ENCODE assay signal across 17 cellular contexts in the genomic region with DNA sequence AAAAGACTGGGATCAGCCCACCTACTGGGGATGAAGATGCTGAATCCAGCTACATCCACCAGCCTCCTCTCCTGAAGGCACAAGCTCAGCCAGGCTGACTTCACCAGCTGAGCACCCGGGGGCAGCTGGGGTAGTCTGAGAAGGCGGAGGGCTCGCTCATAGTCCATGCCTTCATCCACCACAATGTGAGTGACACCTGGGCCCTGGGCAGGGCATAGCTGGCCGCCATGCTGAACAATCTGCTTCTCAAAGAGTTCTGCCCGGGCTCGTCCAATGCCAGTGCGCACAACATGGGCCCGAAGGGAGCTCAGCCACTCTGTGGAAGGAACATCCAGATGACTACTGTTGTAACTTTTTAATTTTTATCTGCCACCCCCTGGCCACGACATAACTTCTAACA. TPM values are rescaled to one million over a fixed set of nuclear protein-coding genes. Genes with fewer than 3 reads are reported as not detected.
DNase-seq lines count a peak whose midpoint lies in the region; ATAC-seq and TF ChIP-seq lines count a peak whose summit lies in the region.
"Had no signal": no experiment of that assay in that cellular context is flagged by ENCODE, and none has a peak within 500 bp of the region (broad histone marks: within the 10 kb centered on the region; RNA-seq: fewer than 3 reads in every experiment).

No MANE protein-coding gene starts in this region.

- H3K9me3 ChIP-seq in Loucy (ENCODE audit: insufficient read depth, low read depth, low read length) (no peaks in the 10 kb centered on the region), endodermal cell (ENCODE audit: control insufficient read depth, low read length) (no peaks in the 10 kb centered on the region), neural progenitor cell (ENCODE audit: low read depth) (no peaks in the 10 kb centered on the region)
- H3K9me3 ChIP-seq: A549, HAP-1 had no signal

- H3F3A ChIP-seq in Loucy (ENCODE audit: low read depth): no peaks in the 10 kb centered on the region
- H3F3A ChIP-seq in neural progenitor cell (ENCODE audit: low read depth): peaks cover 17% of the 10 kb centered on the region

- WGBS in endodermal cell (ENCODE audit: insufficient coverage in 1 of 2, insufficient read length in 1 of 2), 2 experiments: 96 to 98% methylated on average over 9 of the region's 9 CpGs

- H3K79me2 ChIP-seq in Loucy (ENCODE audit: insufficient read depth, low read length) (peaks cover 13% of the 10 kb centered on the region), neural progenitor cell (ENCODE audit: low read depth) (peaks cover 21% of the 10 kb centered on the region)

- no peaks in the 10 kb centered on the region for H3K36me3 Mint-ChIP-seq in activated naive CD4-positive, alpha-beta T cell treated with anti-CD3 and anti-CD28 coated beads for 36 hours (ENCODE audit: low read depth)
- no peaks in the 10 kb centered on the region for H3K36me3 Mint-ChIP-seq in activated naive CD4-positive, alpha-beta T cell treated with anti-CD3 and anti-CD28 coated beads, Interleukin-2, amount 50 U/mL, for 72 hours
- H3K36me3 Mint-ChIP-seq in endodermal cell (ENCODE audit: low read depth) (peaks cover 39% of the 10 kb centered on the region), neural progenitor cell (peaks cover 13% of the 10 kb centered on the region)

- H3K27ac ChIP-seq in endodermal cell (ENCODE audit: low read depth, low read length) (no peak overlapping the region), neural progenitor cell (no peak overlapping the region)
- H3K27ac ChIP-seq: A549, KMS-11 had no signal

- H3K4me1 Mint-ChIP-seq in activated naive CD4-positive, alpha-beta T cell treated with anti-CD3 and anti-CD28 coated beads for 36 hours (ENCODE audit: low read depth): peaks cover 21% of the 10 kb centered on the region
- H3K4me1 Mint-ChIP-seq in endodermal cell: peaks cover 21% of the 10 kb centered on the region
- peaks cover 28% of the 10 kb centered on the region for H3K4me1 Mint-ChIP-seq in neural progenitor cell

- TF ChIP-seq CTCF in Loucy (conservative IDR thresholded peaks at IDR 0.05; ENCODE audit: low read length) (no peak), endodermal cell (conservative IDR thresholded peaks at IDR 0.05) (no peak), neural progenitor cell (IDR thresholded peaks at IDR 0.05) (no peak)

- CTCF ChIA-PET in activated naive CD4-positive, alpha-beta T cell treated with anti-CD3 and anti-CD28 coated beads for 36 hours (lab: Charles Lee): interaction anchor here (1.0 to 1.3 kb wide), 3 partner anchors 17 to 444 kb away, joined by 3 to 4 read pairs (median 3); no protein-coding TSS in a partner anchor

- no peaks in the 10 kb centered on the region for H3K9me2 ChIP-seq in Loucy (replicated peaks; ENCODE audit: low read depth, low read length)

- no peaks in the 10 kb centered on the region for H3K27me3 Mint-ChIP-seq in activated naive CD4-positive, alpha-beta T cell treated with anti-CD3 and anti-CD28 coated beads for 36 hours (ENCODE audit: low read depth)
- H3K27me3 Mint-ChIP-seq in endodermal cell (ENCODE audit: insufficient read depth): no peaks in the 10 kb centered on the region
- H3K27me3 Mint-ChIP-seq in neural progenitor cell (ENCODE audit: insufficient read depth, low read depth): no peaks in the 10 kb centered on the region

- H3K27me3 ChIP-seq in Loucy (ENCODE audit: insufficient read depth, low read length, poor library complexity, severe bottlenecking) (no peaks in the 10 kb centered on the region), endodermal cell (ENCODE audit: control insufficient read depth, insufficient read depth, low read length, poor library complexity, severe bottlenecking) (no peaks in the 10 kb centered on the region), neural progenitor cell (no peaks in the 10 kb centered on the region)

- peak overlapping the region; percentile 31 for H3K27ac Mint-ChIP-seq in activated naive CD4-positive, alpha-beta T cell treated with anti-CD3 and anti-CD28 coated beads for 36 hours
- H3K27ac Mint-ChIP-seq in activated naive CD4-positive, alpha-beta T cell treated with anti-CD3 and anti-CD28 coated beads, Interleukin-2, amount 50 U/mL, for 72 hours: peak overlapping the region in 1 of 2 donors; percentile 90
- no peak overlapping the region for H3K27ac Mint-ChIP-seq in endodermal cell
- H3K27ac Mint-ChIP-seq in neural progenitor cell: no peak overlapping the region

- peak overlapping the region; percentile 27 for H3K4me3 Mint-ChIP-seq in activated naive CD4-positive, alpha-beta T cell treated with anti-CD3 and anti-CD28 coated beads for 36 hours
- H3K4me3 Mint-ChIP-seq in endodermal cell (peak overlapping the region; percentile 92), neural progenitor cell (peak overlapping the region; percentile 95)
- H3K4me3 Mint-ChIP-seq: CD14-positive monocyte had no signal

- H4K20me1 ChIP-seq in Loucy (ENCODE audit: insufficient read depth, low read length, poor library complexity, severe bottlenecking) (no peaks in the 10 kb centered on the region), neural progenitor cell (ENCODE audit: low read depth) (peaks cover 21% of the 10 kb centered on the region)

- no peak for DNase-seq in activated naive CD4-positive, alpha-beta T cell treated with anti-CD3 and anti-CD28 coated beads for 36 hours
- DNase-seq in activated naive CD4-positive, alpha-beta T cell treated with anti-CD3 and anti-CD28 coated beads, Interleukin-2, amount 50 U/mL, for 72 hours (ENCODE audit: low spot score in 2 of 2): no peak
- DNase-seq in endodermal cell (no peak), neural progenitor cell (ENCODE audit: low spot score) (no peak), NCI-H2081 treated with DMSO at 0.1 percent for 48 hours (lab: John Stamatoyannopoulos, UW) (no peak), superior temporal gyrus (ENCODE audit: extremely low spot score) (no peak), SK-N-DZ (ENCODE audit: low spot score) (no peak)
- DNase-seq: NCI-H1105 treated with DMSO at 0.1 percent for 48 hours, NCI-H1930, NCI-H524 had no signal

- ATAC-seq in activated naive CD4-positive, alpha-beta T cell treated with anti-CD3 and anti-CD28 coated beads, Interleukin-2, amount 50 U/mL, for 72 hours: no peak
- ATAC-seq: A549, GM12878, HepG2 had no signal

- H3K9ac ChIP-seq in Loucy (ENCODE audit: low read depth, low read length, poor library complexity, severe bottlenecking) (no peak overlapping the region), endodermal cell (ENCODE audit: extremely low read depth, low read length, poor library complexity, severe bottlenecking) (no peak overlapping the region), neural progenitor cell (no peak overlapping the region)
- H3K9ac ChIP-seq: KMS-11 had no signal

- no peaks in the 10 kb centered on the region for H3K9me3 Mint-ChIP-seq in activated naive CD4-positive, alpha-beta T cell treated with anti-CD3 and anti-CD28 coated beads for 36 hours
- H3K9me3 Mint-ChIP-seq in activated naive CD4-positive, alpha-beta T cell treated with anti-CD3 and anti-CD28 coated beads, Interleukin-2, amount 50 U/mL, for 72 hours: no peaks in the 10 kb centered on the region
- no peaks in the 10 kb centered on the region for H3K9me3 Mint-ChIP-seq in endodermal cell
- no peaks in the 10 kb centered on the region for H3K9me3 Mint-ChIP-seq in neural progenitor cell
- H3K9me3 Mint-ChIP-seq: CD14-positive monocyte had no signal

- no peak overlapping the region for H2AFZ ChIP-seq in Loucy (ENCODE audit: low read length)
- H2AFZ ChIP-seq in neural progenitor cell (replicated peaks): no peak overlapping the region

- H3K4me3 ChIP-seq in Loucy (ENCODE audit: low read length, poor library complexity, severe bottlenecking): no peak overlapping the region
- peak overlapping the region; percentile 90 for H3K4me3 ChIP-seq in endodermal cell (ENCODE audit: low read length)
- no peak overlapping the region for H3K4me3 ChIP-seq in neural progenitor cell
- H3K4me3 ChIP-seq: A549, GM12878, HAP-1 had no signal

- intact Hi-C loops in activated naive CD4-positive, alpha-beta T cell treated with anti-CD3 and anti-CD28 coated beads for 36 hours (cut with micrococcal nuclease): no loop called here

- peak overlapping the region; percentile 99 for H3K4me2 ChIP-seq in Loucy (ENCODE audit: low read depth, low read length, poor library complexity, severe bottlenecking)
- H3K4me2 ChIP-seq in neural progenitor cell: no peak overlapping the region
- H3K4me2 ChIP-seq: KMS-11 had no signal

- H3K4me1 ChIP-seq in Loucy (ENCODE audit: insufficient read depth, low read length, poor library complexity, severe bottlenecking): peaks cover 18% of the 10 kb centered on the region
- no peaks in the 10 kb centered on the region for H3K4me1 ChIP-seq in endodermal cell (ENCODE audit: control insufficient read depth, insufficient read depth, low read length)
- peaks cover 27% of the 10 kb centered on the region for H3K4me1 ChIP-seq in neural progenitor cell
- H3K4me1 ChIP-seq: HAP-1 had no signal

- H3K36me3 ChIP-seq in Loucy (ENCODE audit: insufficient read depth, low read length) (no peaks in the 10 kb centered on the region), endodermal cell (ENCODE audit: control insufficient read depth, insufficient read depth, low read length) (peaks cover 50% of the 10 kb centered on the region), neural progenitor cell (no peaks in the 10 kb centered on the region)

RNA-seq across cellular contexts. Expression of a gene that starts 2.2 kb away (rescaled TPM):
- 10 to 100 TPM; 28.1 to 29.0 TPM for total RNA-seq in activated naive CD4-positive, alpha-beta T cell treated with anti-CD3 and anti-CD28 coated beads for 36 hours
- total RNA-seq in activated naive CD4-positive, alpha-beta T cell treated with anti-CD3 and anti-CD28 coated beads, Interleukin-2, amount 50 U/mL, for 72 hours: 10 to 100 TPM; 31.4 to 43.0 TPM
- total RNA-seq in endodermal cell (10 to 100 TPM; 51.8 to 59.3 TPM), neural progenitor cell (ENCODE audit: low replicate concordance) (22.8 and 29.7 TPM in 2 replicates)
- polyA plus RNA-seq in endodermal cell (2013, experiment 1 of 2): 39.0 TPM
- 28.8 TPM for polyA plus RNA-seq in endodermal cell (2013, experiment 2 of 2)
- polyA plus RNA-seq in SK-N-DZ (2014; cell fraction: cytosol; rRNA removed): 13.1 and 19.5 TPM in 2 replicates
- 32.9 and 44.4 TPM in 2 replicates for polyA plus RNA-seq in SK-N-DZ (2014; cell fraction: nucleus; rRNA removed)

RNA-seq across cellular contexts. Expression of a gene that starts 2.3 kb away (rescaled TPM):
- total RNA-seq in activated naive CD4-positive, alpha-beta T cell treated with anti-CD3 and anti-CD28 coated beads for 36 hours: 10 to 100 TPM; 13.8 to 14.1 TPM
- 10 to 100 TPM in 1 of 2 donors, 1 to 10 TPM in 1; 3.1 to 23.9 TPM for total RNA-seq in activated naive CD4-positive, alpha-beta T cell treated with anti-CD3 and anti-CD28 coated beads, Interleukin-2, amount 50 U/mL, for 72 hours
- total RNA-seq in endodermal cell: 10 to 100 TPM; 33.3 to 52.0 TPM
- 43.1 TPM for polyA plus RNA-seq in endodermal cell (2013, experiment 1 of 2)
- polyA plus RNA-seq in endodermal cell (2013, experiment 2 of 2): 46.7 TPM
- total RNA-seq in neural progenitor cell (ENCODE audit: low replicate concordance): 49.7 and 71.1 TPM in 2 replicates
- 59.7 and 66.7 TPM in 2 replicates for polyA plus RNA-seq in SK-N-DZ (2014; cell fraction: cytosol; rRNA removed)
- 31.6 and 34.6 TPM in 2 replicates for polyA plus RNA-seq in SK-N-DZ (2014; cell fraction: nucleus; rRNA removed)

Comparison
In these comparisons a context has a peak if more than half of its experiments do, and no peak if none do; other contexts are left out.
1. H3K4me3 Mint-ChIP-seq: peak in every context shown above with its lines; median percentile 95 in neural progenitor cell; 92 in endodermal cell; 27 in activated naive CD4-positive, alpha-beta T cell treated with anti-CD3 and anti-CD28 coated beads for 36 hours.